ENCODE assay signal across 1 cellular context in genomic region chr12:103012884-103013283, GRCh38.
TF ChIP-seq lines count a peak whose summit lies in the region.

No MANE protein-coding gene starts in this region.

TF ChIP-seq in GM23338, 12 proteins besides CTCF, POLR2A, EP300 and RAD21 (continued from another document):
- TF ChIP-seq STAT1 (IDR thresholded peaks at IDR 0.05; ENCODE audit: unreplicated experiment) (no peak), ZNF331 (CRISPR knock-in tag; IDR thresholded peaks at IDR 0.05; ENCODE audit: low read depth) (no peak), ZNF462 (CRISPR knock-in tag; IDR thresholded peaks at IDR 0.05) (no peak)
